ENCODE assay signal across 28 cellular contexts in genomic region chr7:137692399-137692798, GRCh38.
"Had no signal": no experiment of that assay in that cellular context is flagged by ENCODE, and none has a peak within 500 bp of the region (broad histone marks: within the 10 kb centered on the region; RNA-seq: fewer than 3 reads in every experiment).

No MANE protein-coding gene starts in this region.

- H3K36me3 ChIP-seq: ascending aorta, breast epithelium, cardiac muscle cell, colonic mucosa, esophagus squamous epithelium, gastroesophageal sphincter, heart right ventricle had no signal

- H3K4me1 ChIP-seq: breast epithelium, colonic mucosa, esophagus squamous epithelium, gastroesophageal sphincter, heart right ventricle had no signal

- H3K27me3 ChIP-seq: ascending aorta, breast epithelium, cardiac muscle cell, colonic mucosa, esophagus squamous epithelium, gastroesophageal sphincter, heart right ventricle had no signal

- ATAC-seq: activated CD4-positive, alpha-beta T cell treated with anti-CD3 and anti-CD28 coated beads for 36 hours; activated CD8-positive, alpha-beta memory T cell treated with anti-CD3 and anti-CD28 coated beads, Interleukin-2, amount 10 ng/mL, durations not matched to agents 7 days and 5 days; activated CD8-positive, alpha-beta T cell treated with anti-CD3 and anti-CD28 coated beads, Interleukin-2, amount 10 ng/mL, durations not matched to agents 7 days and 5 days; activated naive CD4-positive, alpha-beta T cell treated with anti-CD3 and anti-CD28 coated beads, Interleukin-2, amount 50 U/mL, for 72 hours; activated T-cell treated with anti-CD3 and anti-CD28 coated beads, Interleukin-2, amount 50 U/mL, for 72 hours; gastroesophageal sphincter; heart right ventricle had no signal

- H3K27ac ChIP-seq: ascending aorta, breast epithelium, cardiac muscle cell, colonic mucosa, epithelial cell of prostate, esophagus squamous epithelium, gastroesophageal sphincter, heart right ventricle had no signal

- DNase-seq: activated CD4-positive, alpha-beta memory T cell treated with anti-CD3 and anti-CD28 coated beads for 36 hours; activated CD4-positive, alpha-beta T cell treated with anti-CD3 and anti-CD28 coated beads for 36 hours; activated CD4-positive, alpha-beta T cell treated with anti-CD3 and anti-CD28 coated beads, Interleukin-2, amount 10 ng/mL, durations not matched to agents 24 days and 14 days; activated CD4-positive, CD25-positive, alpha-beta regulatory T cell; activated CD4-positive, CD25-positive, alpha-beta regulatory T cell treated with anti-CD3 and anti-CD28 coated beads, Interleukin-2, amount 50 U/mL, for 72 hours; activated CD8-positive, alpha-beta memory T cell treated with anti-CD3 and anti-CD28 coated beads, Interleukin-2, amount 10 ng/mL, durations not matched to agents 7 days and 5 days; activated CD8-positive, alpha-beta memory T cell treated with anti-CD3 and anti-CD28 coated beads, Interleukin-2, amount 50 U/mL, for 4 hours; activated CD8-positive, alpha-beta T cell treated with anti-CD3 and anti-CD28 coated beads, Interleukin-2, amount 10 ng/mL, durations not matched to agents 7 days and 5 days; activated gamma-delta T cell; activated naive CD4-positive, alpha-beta T cell; activated naive CD4-positive, alpha-beta T cell treated with anti-CD3 and anti-CD28 coated beads, Interleukin-2, amount 10 ng/mL, durations not matched to agents 7 days and 5 days; activated naive CD8-positive, alpha-beta T cell treated with anti-CD3 and anti-CD28 coated beads, Interleukin-2, amount 10 ng/mL, durations not matched to agents 7 days and 5 days; activated T-cell treated with anti-CD3 and anti-CD28 coated beads, Interleukin-2, amount 50 U/mL, for 24 hours; activated T-cell treated with anti-CD3 and anti-CD28 coated beads, Interleukin-2, amount 50 U/mL, for 72 hours; central memory CD4-positive, alpha-beta T cell; cerebellar nuclear complex; colonic mucosa; effector CD8-positive, alpha-beta T cell; esophagus squamous epithelium; foreskin melanocyte; heart right ventricle; T-helper 2 cell had no signal

- H3K4me3 ChIP-seq: ascending aorta, breast epithelium, cardiac muscle cell, colonic mucosa, esophagus squamous epithelium, gastroesophageal sphincter, heart right ventricle had no signal

- H3K9me3 ChIP-seq: ascending aorta, breast epithelium, colonic mucosa, esophagus squamous epithelium, gastroesophageal sphincter, heart right ventricle had no signal
